ENCODE assay signal across 34 cellular contexts in genomic region chr14:61395115-61395725, GRCh38.
A peak's percentile ranks its signal among the peaks of the same experiment; 100 is the strongest.
DNase-seq lines count a peak whose midpoint lies in the region; ATAC-seq, FAIRE-seq and TF ChIP-seq lines count a peak whose summit lies in the region.
"Had no signal": no experiment of that assay in that cellular context is flagged by ENCODE, and none has a peak within 500 bp of the region (broad histone marks: within the 10 kb centered on the region; RNA-seq: fewer than 3 reads in every experiment).

No MANE protein-coding gene starts in this region.

- H3K4me1 ChIP-seq in aorta (ENCODE audit: control insufficient read depth in 1 of 2, insufficient read depth in 2 of 2, low read length in 2 of 2), result no peaks in the 10 kb centered on the region
- H3K4me1 ChIP-seq: ascending aorta, Caco-2, colonic mucosa, right atrium auricular region, testis, uterus had no signal

- no peaks in the 10 kb centered on the region for H3K36me3 ChIP-seq in aorta (ENCODE audit: control insufficient read depth in 1 of 2, insufficient read depth in 2 of 2, low read length in 1 of 2)
- H3K36me3 ChIP-seq: ascending aorta, colonic mucosa, pancreas, right atrium auricular region, uterus had no signal

- FAIRE-seq in urothelium cell line (lab: Jason Lieb, UNC), result peak; percentile 81
- FAIRE-seq: pancreas, small intestine had no signal

- H3K4me3 ChIP-seq in aorta (ENCODE audit: low read length in 2 of 2), result no peak overlapping the region
- H3K4me3 ChIP-seq: ascending aorta, colonic mucosa, mucosa of descending colon, pancreas, right atrium auricular region, testis, uterus had no signal

- POLR2A ChIA-PET in HEK293T (lab: Yijun Ruan, JAX), result no interaction called here

- no peak for DNase-seq in activated naive CD4-positive, alpha-beta T cell treated with Interleukin-2 at 50 U/mL for 16 hours
- DNase-seq in SK-MEL-5 (ENCODE audit: low read depth, low spot score), result peak; percentile 91
- DNase-seq in foreskin melanocyte, result peak; percentile 80
- no peak for DNase-seq in urothelium cell line (ENCODE audit: low spot score)
- no peak for DNase-seq in aorta
- no peak for DNase-seq in HEK293T (ENCODE audit: extremely low spot score)
- DNase-seq: activated CD4-positive, alpha-beta memory T cell treated with anti-CD3 and anti-CD28 coated beads, Interleukin-2, amount 10 ng/mL, durations not matched to agents 7 days and 5 days; activated CD4-positive, CD25-positive, alpha-beta regulatory T cell treated with anti-CD3 and anti-CD28 coated beads, Interleukin-2, amount 50 U/mL, for 72 hours; activated naive CD4-positive, alpha-beta T cell treated with anti-CD3 and anti-CD28 coated beads, Interleukin-2, amount 10 ng/mL, durations not matched to agents 7 days and 5 days; activated T-cell treated with anti-CD3 and anti-CD28 coated beads, Interleukin-2, amount 50 U/mL, for 1 hour; Caco-2; colonic mucosa; DMS79; effector CD4-positive, alpha-beta T cell; GDM1; glutamatergic neuron; HCEC 1CT; mammary epithelial cell; mucosa of descending colon; NCI-H1048; NCI-H1694; pancreas; SHP77; small intestine; testis; uterus had no signal

- no peaks in the 10 kb centered on the region for H3K27me3 Mint-ChIP-seq in activated naive CD4-positive, alpha-beta T cell treated with anti-CD3 and anti-CD28 coated beads, Interleukin-2, amount 50 U/mL, for 24 hours
- H3K27me3 Mint-ChIP-seq: activated CD4-positive, alpha-beta memory T cell treated with anti-CD3 and anti-CD28 coated beads, Interleukin-2, amount 10 ng/mL, durations not matched to agents 7 days and 5 days; activated naive CD4-positive, alpha-beta T cell treated with anti-CD3 and anti-CD28 coated beads, Interleukin-2, amount 10 ng/mL, durations not matched to agents 7 days and 5 days had no signal

- no peak overlapping the region for H3K27ac ChIP-seq in aorta (ENCODE audit: low read depth in 1 of 2, low read length in 2 of 2)
- H3K27ac ChIP-seq: ascending aorta, colonic mucosa, epithelial cell of prostate, pancreas, right atrium auricular region, testis, uterus had no signal

- H3K4me3 Mint-ChIP-seq in activated naive CD4-positive, alpha-beta T cell treated with anti-CD3 and anti-CD28 coated beads, Interleukin-2, amount 50 U/mL, for 24 hours, result no peak overlapping the region
- H3K4me3 Mint-ChIP-seq: activated CD4-positive, alpha-beta memory T cell treated with anti-CD3 and anti-CD28 coated beads, Interleukin-2, amount 10 ng/mL, durations not matched to agents 7 days and 5 days; activated naive CD4-positive, alpha-beta T cell treated with anti-CD3 and anti-CD28 coated beads, Interleukin-2, amount 10 ng/mL, durations not matched to agents 7 days and 5 days; B cell; neural crest cell; T-helper 2 cell treated with Interferon-gamma antibody and Interleukin-4, amounts not matched to agents 5 μg/mL and 100 μg/mL, for 36 hours had no signal

- peaks cover 3% of the 10 kb centered on the region for H3K9me3 ChIP-seq in aorta (ENCODE audit: control insufficient read depth, low read length)
- H3K9me3 ChIP-seq: ascending aorta, Caco-2, colonic mucosa, mucosa of descending colon, pancreas, right atrium auricular region, testis, uterus had no signal

- no peaks in the 10 kb centered on the region for H3K27me3 ChIP-seq in aorta (ENCODE audit: control insufficient read depth in 1 of 2, insufficient read depth in 2 of 2, low read length in 1 of 2)
- H3K27me3 ChIP-seq: ascending aorta, colonic mucosa, pancreas, right atrium auricular region, testis, uterus had no signal

- ATAC-seq in aorta (ENCODE audit: low FRiP score) (no peak), HG03457 (IDR thresholded peaks at IDR 0.05; ENCODE audit: unreplicated experiment) (no peak)
- ATAC-seq: mucosa of descending colon, pancreas had no signal

- H3K9me3 Mint-ChIP-seq in activated naive CD4-positive, alpha-beta T cell treated with anti-CD3 and anti-CD28 coated beads, Interleukin-2, amount 50 U/mL, for 24 hours, result no peaks in the 10 kb centered on the region
- H3K9me3 Mint-ChIP-seq: activated CD4-positive, alpha-beta memory T cell treated with anti-CD3 and anti-CD28 coated beads, Interleukin-2, amount 10 ng/mL, durations not matched to agents 7 days and 5 days; activated naive CD4-positive, alpha-beta T cell treated with anti-CD3 and anti-CD28 coated beads, Interleukin-2, amount 10 ng/mL, durations not matched to agents 7 days and 5 days; neural crest cell; T-helper 2 cell treated with Interferon-gamma antibody and Interleukin-4, amounts not matched to agents 5 μg/mL and 100 μg/mL, for 36 hours had no signal

- in situ Hi-C loops in SK-MEL-5 (cut with HindIII; ENCODE audit: low pct_unique_long_range_greater_than_20kb, low sequenced_read_pairs), result no loop called here

- peaks cover 35% of the 10 kb centered on the region for H3K36me3 Mint-ChIP-seq in activated naive CD4-positive, alpha-beta T cell treated with anti-CD3 and anti-CD28 coated beads, Interleukin-2, amount 50 U/mL, for 24 hours

- H3K27ac Mint-ChIP-seq in activated naive CD4-positive, alpha-beta T cell treated with anti-CD3 and anti-CD28 coated beads, Interleukin-2, amount 50 U/mL, for 24 hours, result peak overlapping the region; percentile 90
- H3K27ac Mint-ChIP-seq: activated CD4-positive, alpha-beta memory T cell treated with anti-CD3 and anti-CD28 coated beads, Interleukin-2, amount 10 ng/mL, durations not matched to agents 7 days and 5 days; activated naive CD4-positive, alpha-beta T cell treated with anti-CD3 and anti-CD28 coated beads, Interleukin-2, amount 10 ng/mL, durations not matched to agents 7 days and 5 days; B cell; T-helper 2 cell treated with Interferon-gamma antibody and Interleukin-4, amounts not matched to agents 5 μg/mL and 100 μg/mL, for 36 hours had no signal

- 64 to 65% methylated on average over 6 of the region's 6 CpGs for WGBS in aorta, 2 donors

- intact Hi-C loops in aorta (cut with DNase I), result no loop called here

- CTCF ChIA-PET in HEK293T (lab: Yijun Ruan, JAX), result interaction anchor here (0.6 to 0.7 kb wide), 2 partner anchors 56 to 690 kb away, joined by 3 to 6 read pairs; no protein-coding TSS in a partner anchor

- peaks cover 99% of the 10 kb centered on the region for H3K4me1 Mint-ChIP-seq in activated naive CD4-positive, alpha-beta T cell treated with anti-CD3 and anti-CD28 coated beads, Interleukin-2, amount 50 U/mL, for 24 hours

TF ChIP-seq in HEK293T, 16 proteins besides CTCF, POLR2A, EP300 and RAD21:
- TF ChIP-seq ELF4 (IDR thresholded peaks at IDR 0.05) (no peak), ZNF384 (IDR thresholded peaks at IDR 0.05) (no peak), FOXK2 (IDR thresholded peaks at IDR 0.05) (no peak), FOXM1 (IDR thresholded peaks at IDR 0.05; ENCODE audit: borderline replicate concordance) (no peak), SP1 (IDR thresholded peaks at IDR 0.05) (no peak), BHLHE40 (IDR thresholded peaks at IDR 0.05; ENCODE audit: borderline replicate concordance) (no peak), NFRKB (IDR thresholded peaks at IDR 0.05) (no peak), HDGF (IDR thresholded peaks at IDR 0.05; ENCODE audit: borderline replicate concordance) (no peak), LEF1 (IDR thresholded peaks at IDR 0.05; ENCODE audit: borderline replicate concordance) (no peak), FOXA1 (IDR thresholded peaks at IDR 0.05) (no peak), CTBP1 (IDR thresholded peaks at IDR 0.05; ENCODE audit: borderline replicate concordance) (no peak), SUZ12 (IDR thresholded peaks at IDR 0.05) (no peak), TARDBP (IDR thresholded peaks at IDR 0.05) (no peak), PKNOX1 (IDR thresholded peaks at IDR 0.05) (no peak), L3MBTL2 (conservative IDR thresholded peaks at IDR 0.05) (no peak), ARNT (IDR thresholded peaks at IDR 0.05) (no peak)

Comparison
In these comparisons a context has a peak if more than half of its experiments do, and no peak if none do; other contexts are left out.
1. DNase-seq: peak in SK-MEL-5 (single experiment) and foreskin melanocyte (single experiment); none in activated naive CD4-positive, alpha-beta T cell treated with Interleukin-2 at 50 U/mL for 16 hours (single experiment), urothelium cell line (single experiment), aorta (0 of 2) and HEK293T (single experiment).